In genomic region chr11:29405305-29405704, GRCh38 we compare ENCODE assay signal across 7 cellular contexts.
"Had no signal": no experiment of that assay in that cellular context is flagged by ENCODE, and none has a peak within 500 bp of the region (broad histone marks: within the 10 kb centered on the region; RNA-seq: fewer than 3 reads in every experiment).

No MANE protein-coding gene starts in this region.

- FAIRE-seq: H1, H54, HTR-8/SVneo had no signal

- ATAC-seq: GM23338 had no signal

- H3K4me2 ChIP-seq: GM23338 had no signal

- H3K4me3 ChIP-seq: GM23338 had no signal

- H2AFZ ChIP-seq: GM23338 had no signal

- DNase-seq: H9, HCEC 1CT, KBM-7 had no signal
